ENCODE assay signal across 20 cellular contexts in genomic region chr1:85179517-85179916, GRCh38. TPM values are rescaled to one million over a fixed set of nuclear protein-coding genes. Genes with fewer than 3 reads are reported as not detected.
DNase-seq lines count a peak whose midpoint lies in the region; ATAC-seq and TF ChIP-seq lines count a peak whose summit lies in the region.
"Had no signal": no experiment of that assay in that cellular context is flagged by ENCODE, and none has a peak within 500 bp of the region (broad histone marks: within the 10 kb centered on the region; RNA-seq: fewer than 3 reads in every experiment).

No MANE protein-coding gene starts in this region.

- H3K36me3 Mint-ChIP-seq in activated CD4-positive, alpha-beta T cell treated with anti-CD3 and anti-CD28 coated beads, Interleukin-2, amount 10 ng/mL, durations not matched to agents 7 days and 5 days (ENCODE audit: low read depth), result no peaks in the 10 kb centered on the region
- H3K36me3 Mint-ChIP-seq in activated naive CD8-positive, alpha-beta T cell treated with anti-CD3 and anti-CD28 coated beads for 36 hours, result peaks cover 16% of the 10 kb centered on the region

- no peak overlapping the region for H2AFZ ChIP-seq in osteoblast (ENCODE audit: low read length)

- POLR2A ChIA-PET in activated CD4-positive, alpha-beta T cell treated with anti-CD3 and anti-CD28 coated beads, Interleukin-2, amount 10 ng/mL, durations not matched to agents 7 days and 5 days (lab: Charles Lee), result no interaction called here

- peaks cover 14% of the 10 kb centered on the region for H3K4me1 Mint-ChIP-seq in activated CD4-positive, alpha-beta T cell treated with anti-CD3 and anti-CD28 coated beads, Interleukin-2, amount 10 ng/mL, durations not matched to agents 7 days and 5 days
- peaks cover 12% of the 10 kb centered on the region for H3K4me1 Mint-ChIP-seq in activated naive CD8-positive, alpha-beta T cell treated with anti-CD3 and anti-CD28 coated beads for 36 hours

- no peaks in the 10 kb centered on the region for H3K27me3 ChIP-seq in osteoblast (ENCODE audit: insufficient read depth, low read length)
- no peaks in the 10 kb centered on the region for H3K27me3 ChIP-seq in right cardiac atrium (ENCODE audit: control insufficient read depth, insufficient read depth)
- H3K27me3 ChIP-seq: adrenal gland, BLaER1, cardiac muscle cell, dorsolateral prefrontal cortex, tibial artery had no signal

- no peaks in the 10 kb centered on the region for H3K9me3 Mint-ChIP-seq in activated CD4-positive, alpha-beta T cell treated with anti-CD3 and anti-CD28 coated beads, Interleukin-2, amount 10 ng/mL, durations not matched to agents 7 days and 5 days
- no peaks in the 10 kb centered on the region for H3K9me3 Mint-ChIP-seq in activated naive CD8-positive, alpha-beta T cell treated with anti-CD3 and anti-CD28 coated beads for 36 hours

- peak; percentile 62 for ATAC-seq in HG03469 (IDR thresholded peaks at IDR 0.05; ENCODE audit: unreplicated experiment)
- ATAC-seq in right cardiac atrium, result no peak
- no peak for ATAC-seq in HG02885 (IDR thresholded peaks at IDR 0.05; ENCODE audit: poor library complexity, unreplicated experiment)
- ATAC-seq: left lobe of liver had no signal

- H3K27ac ChIP-seq in osteoblast (ENCODE audit: low read depth, low read length), result no peak overlapping the region
- no peak overlapping the region for H3K27ac ChIP-seq in right cardiac atrium (ENCODE audit: low read length)
- H3K27ac ChIP-seq: adrenal gland, BLaER1, cardiac muscle cell, dorsolateral prefrontal cortex, HL-60, tibial artery had no signal

- CTCF ChIA-PET in activated CD4-positive, alpha-beta T cell treated with anti-CD3 and anti-CD28 coated beads, Interleukin-2, amount 10 ng/mL, durations not matched to agents 7 days and 5 days (lab: Charles Lee), result interaction anchor here (0.6 to 1.8 kb wide), 4 partner anchors 11 to 116 kb away, joined by 3 to 7 read pairs (median 3); no protein-coding TSS in a partner anchor

- H3K79me2 ChIP-seq in osteoblast (ENCODE audit: insufficient read depth, low read length), result peaks cover 3% of the 10 kb centered on the region

- H3K36me3 ChIP-seq in osteoblast (ENCODE audit: insufficient read depth, low read length), result no peaks in the 10 kb centered on the region
- H3K36me3 ChIP-seq: adrenal gland, BLaER1, tibial artery had no signal

- intact Hi-C loops in right cardiac atrium (cut with DNase I), result no loop called here

- H3K4me1 ChIP-seq in osteoblast (ENCODE audit: insufficient read depth, low read length), result no peaks in the 10 kb centered on the region
- no peaks in the 10 kb centered on the region for H3K4me1 ChIP-seq in right cardiac atrium (ENCODE audit: control insufficient read depth, insufficient read depth, low read length)
- H3K4me1 ChIP-seq: adrenal gland, BLaER1 had no signal

- H3K9me3 ChIP-seq in osteoblast (ENCODE audit: low read depth, low read length), result no peaks in the 10 kb centered on the region
- H3K9me3 ChIP-seq in right cardiac atrium (ENCODE audit: control insufficient read depth, low read length), result no peaks in the 10 kb centered on the region
- H3K9me3 ChIP-seq: adrenal gland, BLaER1, tibial artery had no signal

- peak overlapping the region; percentile 58 for H3K27ac Mint-ChIP-seq in activated CD4-positive, alpha-beta T cell treated with anti-CD3 and anti-CD28 coated beads, Interleukin-2, amount 10 ng/mL, durations not matched to agents 7 days and 5 days
- no peak overlapping the region for H3K27ac Mint-ChIP-seq in activated naive CD8-positive, alpha-beta T cell treated with anti-CD3 and anti-CD28 coated beads for 36 hours

- H3K4me3 ChIP-seq in osteoblast (ENCODE audit: insufficient read depth, low read length) (no peak overlapping the region), right cardiac atrium (ENCODE audit: low read length) (no peak overlapping the region)
- H3K4me3 ChIP-seq: adrenal gland, BLaER1, cardiac muscle cell, dorsolateral prefrontal cortex, tibial artery had no signal

- peaks cover 4% of the 10 kb centered on the region for H4K20me1 ChIP-seq in osteoblast (ENCODE audit: insufficient read depth, low read length)
- H4K20me1 ChIP-seq: BLaER1 had no signal

- no peaks in the 10 kb centered on the region for H3K27me3 Mint-ChIP-seq in activated CD4-positive, alpha-beta T cell treated with anti-CD3 and anti-CD28 coated beads, Interleukin-2, amount 10 ng/mL, durations not matched to agents 7 days and 5 days
- no peaks in the 10 kb centered on the region for H3K27me3 Mint-ChIP-seq in activated naive CD8-positive, alpha-beta T cell treated with anti-CD3 and anti-CD28 coated beads for 36 hours

- peak; percentile 22 for DNase-seq in activated CD4-positive, alpha-beta T cell treated with anti-CD3 and anti-CD28 coated beads, Interleukin-2, amount 10 ng/mL, durations not matched to agents 7 days and 5 days
- no peak for DNase-seq in activated CD4-positive, alpha-beta T cell treated with anti-CD3 and anti-CD28 coated beads, Interleukin-2, amount 50 U/mL, for 48 hours
- no peak for DNase-seq in activated naive CD8-positive, alpha-beta T cell treated with anti-CD3 and anti-CD28 coated beads for 36 hours
- DNase-seq in osteoblast (ENCODE audit: insufficient read length, low spot score, missing footprints) (no peak), right cardiac atrium (no peak)
- DNase-seq in activated effector memory CD4-positive, alpha-beta T cell treated with anti-CD3 and anti-CD28 coated beads, Interleukin-2, amount 50 U/mL, for 16 hours, result no peak
- DNase-seq: adrenal gland, DMS53, dorsolateral prefrontal cortex, GOT3, NCI-H2029 treated with DMSO at 0.1 percent for 48 hours, NCI-H510A, Right ventricle myocardium superior, tibial artery had no signal

- WGBS in right cardiac atrium, result 60% methylated on average over 2 of the region's 2 CpGs

- no peak for TF ChIP-seq CTCF in osteoblast (IDR thresholded peaks at IDR 0.05; ENCODE audit: extremely low read depth, low read depth, low read length)

- peak overlapping the region; percentile 44 for H3K4me2 ChIP-seq in osteoblast (ENCODE audit: insufficient read depth, low read length)
- H3K4me2 ChIP-seq: BLaER1 had no signal

- peak overlapping the region; percentile 1 for H3K4me3 Mint-ChIP-seq in activated CD4-positive, alpha-beta T cell treated with anti-CD3 and anti-CD28 coated beads, Interleukin-2, amount 10 ng/mL, durations not matched to agents 7 days and 5 days
- peak overlapping the region; percentile 22 for H3K4me3 Mint-ChIP-seq in activated naive CD8-positive, alpha-beta T cell treated with anti-CD3 and anti-CD28 coated beads for 36 hours

RNA-seq across cellular contexts. Expression of gene SYDE2, which starts 21.3 kb away (rescaled TPM):
- 1 to 10 TPM; 1.6 to 1.8 TPM for total RNA-seq in activated CD4-positive, alpha-beta T cell treated with anti-CD3 and anti-CD28 coated beads, Interleukin-2, amount 10 ng/mL, durations not matched to agents 7 days and 5 days
- 1 to 10 TPM; 3.7 to 3.9 TPM for total RNA-seq in activated naive CD8-positive, alpha-beta T cell treated with anti-CD3 and anti-CD28 coated beads for 36 hours
- total RNA-seq in osteoblast (13.0 and 13.8 TPM in 2 replicates), right cardiac atrium (10 to 100 TPM; 14.9 to 19.6 (median 15.6) TPM)
- polyA plus RNA-seq in right cardiac atrium, result 2.8 TPM
